Comparison of ENCODE assay signal across 1 cellular context in the genomic region with DNA sequence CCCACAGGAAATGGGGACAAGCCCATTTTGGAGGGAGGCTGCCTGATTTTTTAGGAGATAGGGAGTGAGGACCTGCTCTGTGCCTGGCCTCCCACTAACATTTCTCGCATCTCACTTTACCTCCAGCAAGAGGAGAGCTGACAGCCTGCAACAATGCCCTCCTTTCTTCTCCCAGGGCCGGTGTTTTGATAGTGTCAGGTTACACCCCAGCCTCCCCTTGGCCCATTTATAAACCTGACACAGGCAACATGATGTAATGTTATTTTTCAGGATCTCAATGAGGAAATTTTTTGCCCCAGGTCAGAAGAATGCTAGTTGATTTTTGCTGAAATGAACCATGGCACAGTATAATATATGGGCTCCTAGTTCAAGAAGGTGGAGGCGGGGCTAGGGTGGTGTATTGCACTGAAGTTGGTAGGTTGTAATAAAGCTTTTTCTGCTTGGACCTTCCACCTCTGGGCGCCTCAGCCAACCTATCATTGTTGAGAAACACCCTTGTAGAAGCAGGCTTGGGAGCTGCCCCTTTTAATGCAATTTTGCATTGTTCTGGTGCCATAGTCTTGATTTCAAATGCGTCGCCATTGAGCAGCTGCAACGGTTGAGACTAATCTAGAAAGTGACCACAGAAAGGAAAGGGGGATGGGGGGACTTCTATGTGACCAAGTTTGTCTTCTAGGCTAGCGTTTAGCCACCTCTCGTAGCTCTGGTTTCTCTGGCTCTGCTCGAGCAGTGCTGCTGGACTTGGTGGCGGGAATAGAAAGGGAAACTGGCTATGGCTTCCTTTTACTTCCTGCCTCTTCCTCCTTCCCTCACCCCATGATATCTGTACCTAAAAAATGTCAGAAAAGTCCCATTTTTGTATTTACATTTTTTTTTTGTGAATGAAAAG.
TF ChIP-seq lines count a peak whose summit lies in the region.

No MANE protein-coding gene starts in this region.

TF ChIP-seq in A549, 52 proteins besides CTCF, POLR2A, EP300 and RAD21 (continued from another document):
- TF ChIP-seq JUN (IDR thresholded peaks at IDR 0.05), result peak in 1 of 2 experiments; percentile 21; a peak in 1 of 5 replicates
- TF ChIP-seq RFX5 (IDR thresholded peaks at IDR 0.05), result no peak
- no peak for TF ChIP-seq CHD4 (IDR thresholded peaks at IDR 0.05; ENCODE audit: borderline replicate concordance)
- TF ChIP-seq GATA3 (IDR thresholded peaks at IDR 0.05; ENCODE audit: borderline replicate concordance), result peak; percentile 41
- TF ChIP-seq, protein P1, sequence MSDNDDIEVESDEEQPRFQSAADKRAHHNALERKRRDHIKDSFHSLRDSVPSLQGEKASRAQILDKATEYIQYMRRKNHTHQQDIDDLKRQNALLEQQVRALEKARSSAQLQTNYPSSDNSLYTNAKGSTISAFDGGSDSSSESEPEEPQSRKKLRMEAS (IDR thresholded peaks at IDR 0.05), result 0 out of 2 replicates have a peak, but pooled peaks have one; percentile 25
- TF ChIP-seq MAFK (IDR thresholded peaks at IDR 0.05; ENCODE audit: partially characterized antibody), result no peak
- TF ChIP-seq, protein P2, sequence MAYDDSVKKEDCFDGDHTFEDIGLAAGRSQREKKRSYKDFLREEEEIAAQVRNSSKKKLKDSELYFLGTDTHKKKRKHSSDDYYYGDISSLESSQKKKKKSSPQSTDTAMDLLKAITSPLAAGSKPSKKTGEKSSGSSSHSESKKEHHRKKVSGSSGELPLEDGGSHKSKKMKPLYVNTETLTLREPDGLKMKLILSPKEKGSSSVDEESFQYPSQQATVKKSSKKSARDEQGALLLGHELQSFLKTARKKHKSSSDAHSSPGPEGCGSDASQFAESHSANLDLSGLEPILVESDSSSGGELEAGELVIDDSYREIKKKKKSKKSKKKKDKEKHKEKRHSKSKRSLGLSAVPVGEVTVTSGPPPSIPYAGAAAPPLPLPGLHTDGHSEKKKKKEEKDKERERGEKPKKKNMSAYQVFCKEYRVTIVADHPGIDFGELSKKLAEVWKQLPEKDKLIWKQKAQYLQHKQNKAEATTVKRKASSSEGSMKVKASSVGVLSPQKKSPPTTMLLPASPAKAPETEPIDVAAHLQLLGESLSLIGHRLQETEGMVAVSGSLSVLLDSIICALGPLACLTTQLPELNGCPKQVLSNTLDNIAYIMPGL (CRISPR knock-in tag; IDR thresholded peaks at IDR 0.05; ENCODE audit: borderline replicate concordance), result no peak
